ENCODE assay signal across 7 cellular contexts in genomic region chr1:234600418-234601216, GRCh38. TPM values are rescaled to one million over a fixed set of nuclear protein-coding genes. Genes with fewer than 3 reads are reported as not detected.
DNase-seq lines count a peak whose midpoint lies in the region; ATAC-seq and TF ChIP-seq lines count a peak whose summit lies in the region.

No MANE protein-coding gene starts in this region.

- ATAC-seq in HG03066 (IDR thresholded peaks at IDR 0.05; ENCODE audit: low read depth, unreplicated experiment) (peak; percentile 18), GM21360 (IDR thresholded peaks at IDR 0.05; ENCODE audit: unreplicated experiment) (no peak)

- H3K4me1 ChIP-seq in endodermal cell (ENCODE audit: control insufficient read depth, insufficient read depth, low read length) (no peaks in the 10 kb centered on the region), muscle layer of duodenum (ENCODE audit: control insufficient read depth in 1 of 2, insufficient read depth in 2 of 2, low read length in 2 of 2) (peaks cover 34 to 36% of the 10 kb centered on the region in 2 donors)

- peaks cover 1% of the 10 kb centered on the region for H3K36me3 Mint-ChIP-seq in endodermal cell (ENCODE audit: low read depth)

- H3K4me1 Mint-ChIP-seq in endodermal cell, result peaks cover 36% of the 10 kb centered on the region

- H3K27ac ChIP-seq in endodermal cell (ENCODE audit: low read depth, low read length), result peak overlapping the region; percentile 85
- peak overlapping the region; percentile 100 for H3K27ac ChIP-seq in muscle layer of duodenum (ENCODE audit: low read length)

- H3K36me3 ChIP-seq in endodermal cell (ENCODE audit: control insufficient read depth, insufficient read depth, low read length) (peaks cover 30% of the 10 kb centered on the region), muscle layer of duodenum (ENCODE audit: control insufficient read depth in 1 of 2, insufficient read depth in 2 of 2, low read length in 2 of 2) (peaks cover 6 to 7% of the 10 kb centered on the region in 2 donors)

- peak overlapping the region; percentile 70 for H3K4me3 Mint-ChIP-seq in endodermal cell

- H3K9ac ChIP-seq in endodermal cell (ENCODE audit: extremely low read depth, low read length, poor library complexity, severe bottlenecking), result no peak overlapping the region

- DNase-seq in GM12865 (ENCODE audit: low read depth), result peak; percentile 35
- peak; percentile 47 for DNase-seq in SK-N-DZ (ENCODE audit: low spot score)
- no peak for DNase-seq in endodermal cell
- no peak for DNase-seq in HPDE6-E6E7 (ENCODE audit: extremely low spot score)

- WGBS in endodermal cell (ENCODE audit: insufficient coverage in 1 of 2, insufficient read length in 1 of 2), 2 experiments, result 47 to 48% methylated on average over 5 to 11 of the region's 11 CpGs

- H3K27me3 Mint-ChIP-seq in endodermal cell (ENCODE audit: insufficient read depth), result no peaks in the 10 kb centered on the region

- H3K9me3 ChIP-seq in endodermal cell (ENCODE audit: control insufficient read depth, low read length), result no peaks in the 10 kb centered on the region
- no peaks in the 10 kb centered on the region for H3K9me3 ChIP-seq in muscle layer of duodenum (ENCODE audit: control insufficient read depth in 1 of 2, low read length in 2 of 2)

- H3K27me3 ChIP-seq in endodermal cell (ENCODE audit: control insufficient read depth, insufficient read depth, low read length, poor library complexity, severe bottlenecking), result no peaks in the 10 kb centered on the region
- no peaks in the 10 kb centered on the region for H3K27me3 ChIP-seq in muscle layer of duodenum (ENCODE audit: low read depth, low read length)

- H3K27ac Mint-ChIP-seq in endodermal cell, result peak overlapping the region; percentile 83

- peaks cover 2% of the 10 kb centered on the region for H3K9me3 Mint-ChIP-seq in endodermal cell

- TF ChIP-seq CTCF in GM12865 (IDR thresholded peaks at IDR 0.05; ENCODE audit: insufficient read depth, low read depth, low read length, missing control alignments) (no peak), endodermal cell (conservative IDR thresholded peaks at IDR 0.05) (no peak)

- H3K4me3 ChIP-seq in GM12865 (ENCODE audit: low read depth, low read length) (peak overlapping the region; percentile 41), endodermal cell (ENCODE audit: low read length) (peak overlapping the region; percentile 65), muscle layer of duodenum (ENCODE audit: low read depth in 1 of 2, low read length in 2 of 2) (peak overlapping the region; percentile 35 to 65)

RNA-seq across cellular contexts. Expression of gene IRF2BP2, which starts 9.4 kb away (rescaled TPM):
- 32.0 and 33.3 TPM in 2 replicates for polyA plus RNA-seq in SK-N-DZ (2014; cell fraction: cytosol; rRNA removed)
- polyA plus RNA-seq in SK-N-DZ (2014; cell fraction: nucleus; rRNA removed), result 24.3 and 26.1 TPM in 2 replicates
- total RNA-seq in endodermal cell, result 10 to 100 TPM; 41.6 to 45.7 TPM
- 63.2 TPM for polyA plus RNA-seq in endodermal cell (2013, experiment 1 of 2)
- polyA plus RNA-seq in endodermal cell (2013, experiment 2 of 2), result 56.4 TPM

Comparison
In these comparisons a context has a peak if more than half of its experiments do, and no peak if none do; other contexts are left out.
1. DNase-seq: peak in GM12865 (single experiment) and SK-N-DZ (single experiment); none in endodermal cell (single experiment) and HPDE6-E6E7 (single experiment).
2. Peak in every context shown above with its lines, with median percentiles within 50 percentile points of each other: H3K4me3 ChIP-seq.